Comparison of ENCODE assay signal across 17 cellular contexts in genomic region chr2:160628811-160629210, GRCh38.
A peak's percentile ranks its signal among the peaks of the same experiment; 100 is the strongest.
DNase-seq lines count a peak whose midpoint lies in the region; ATAC-seq and TF ChIP-seq lines count a peak whose summit lies in the region.
"Had no signal": no experiment of that assay in that cellular context is flagged by ENCODE, and none has a peak within 500 bp of the region (broad histone marks: within the 10 kb centered on the region; RNA-seq: fewer than 3 reads in every experiment).

No MANE protein-coding gene starts in this region.

- H3K27ac ChIP-seq in cardiac muscle cell (peak overlapping the region; percentile 13), RWPE2 (ENCODE audit: poor library complexity, severe bottlenecking) (no peak overlapping the region)
- H3K27ac ChIP-seq: C4-2B, SJSA1 had no signal

- no peak for ATAC-seq in left ventricle myocardium superior
- ATAC-seq in RWPE2 (ENCODE audit: low read depth): 0 out of 3 replicates have a peak, but pooled peaks have one; percentile 40
- ATAC-seq in esophagus mucosa: peak; percentile 98
- ATAC-seq: Right ventricle myocardium inferior had no signal

- H3K4me1 ChIP-seq in cardiac muscle cell (ENCODE audit: low read depth) (peaks cover 27% of the 10 kb centered on the region), RWPE2 (ENCODE audit: insufficient read depth, poor library complexity, severe bottlenecking) (no peaks in the 10 kb centered on the region)

- intact Hi-C loops in left ventricle myocardium superior (cut with micrococcal nuclease): no loop called here

- H3K4me3 ChIP-seq in cardiac muscle cell (no peak overlapping the region), RWPE2 (ENCODE audit: severe bottlenecking) (no peak overlapping the region)
- H3K4me3 ChIP-seq: SJSA1 had no signal

- no peak for TF ChIP-seq CTCF in cardiac muscle cell (IDR thresholded peaks at IDR 0.05; ENCODE audit: low read depth, low read length)
- no peak for TF ChIP-seq CTCF in RWPE2 (IDR thresholded peaks at IDR 0.05; ENCODE audit: poor library complexity, severe bottlenecking)

- H3K36me3 ChIP-seq in cardiac muscle cell: no peaks in the 10 kb centered on the region
- H3K36me3 ChIP-seq in RWPE2 (ENCODE audit: low read depth): no peaks in the 10 kb centered on the region
- H3K36me3 ChIP-seq: SJSA1 had no signal

- H3K27me3 ChIP-seq in cardiac muscle cell (no peaks in the 10 kb centered on the region), RWPE2 (ENCODE audit: insufficient read depth, poor library complexity, severe bottlenecking) (no peaks in the 10 kb centered on the region)
- H3K27me3 ChIP-seq: SJSA1 had no signal

- no peak for DNase-seq in cardiac muscle cell (ENCODE audit: low read depth in 1 of 2, low spot score in 1 of 2)
- no peak for DNase-seq in left ventricle myocardium superior
- DNase-seq in RWPE2 (ENCODE audit: low spot score): no peak
- no peak for DNase-seq in stimulated activated CD4-positive, alpha-beta T cell treated with anti-CD3 and anti-CD28 coated beads, Interleukin-1b, Interleukin-23, amount 100 ng/mL, for 48 hours
- no peak for DNase-seq in Ammon's horn (ENCODE audit: low spot score)
- DNase-seq in stimulated activated naive CD4-positive, alpha-beta T cell treated with Interleukin-2 at 50 U/mL for 16 hours (lab: John Stamatoyannopoulos, UW): no peak
- DNase-seq: AML-193; CD8-positive, alpha-beta memory T cell; NCI-H2029 treated with DMSO at 0.1 percent for 48 hours; NCI-H2171; NCI-H524 treated with DMSO at 0.1 percent for 48 hours; NCI-H82; OCI-M1 had no signal

- H3K9me3 ChIP-seq in cardiac muscle cell (ENCODE audit: low read depth): no peaks in the 10 kb centered on the region
- no peaks in the 10 kb centered on the region for H3K9me3 ChIP-seq in RWPE2 (ENCODE audit: severe bottlenecking)
- H3K9me3 ChIP-seq: SJSA1 had no signal
